ENCODE assay signal across 8 cellular contexts in the genomic region with DNA sequence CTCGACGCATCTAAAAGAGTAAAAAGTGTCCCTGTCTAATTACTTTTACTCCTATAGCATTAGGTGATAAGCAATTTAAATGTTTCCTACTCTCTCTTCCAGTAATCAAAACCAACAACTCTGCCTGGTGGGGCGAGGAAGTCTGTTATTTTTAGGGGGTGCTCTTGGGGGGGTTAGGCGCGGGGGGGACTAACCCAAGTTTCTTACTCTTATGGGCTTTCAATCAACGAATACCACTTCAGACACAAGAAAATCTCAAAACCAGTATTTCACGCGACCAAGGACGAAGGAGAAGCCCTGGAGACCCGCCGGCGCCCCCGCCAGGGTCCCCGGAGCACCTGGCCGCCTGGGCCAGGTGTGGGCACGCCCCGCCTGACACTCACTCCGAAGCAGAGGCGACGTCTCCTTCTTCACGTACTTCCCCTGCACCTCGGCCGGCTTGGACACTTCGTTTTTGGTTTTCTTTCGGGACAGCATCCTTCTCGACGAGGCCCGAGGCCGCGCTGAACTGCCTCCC. TPM values are rescaled to one million over a fixed set of nuclear protein-coding genes. Genes with fewer than 3 reads are reported as not detected.
DNase-seq lines count a peak whose midpoint lies in the region; ATAC-seq and TF ChIP-seq lines count a peak whose summit lies in the region.

No MANE protein-coding gene starts in this region.

- H3K27me3 ChIP-seq in testis, result no peaks in the 10 kb centered on the region

- in situ Hi-C loops in astrocyte of the spinal cord (cut with HindIII; ENCODE audit: low sequenced_read_pairs), result no loop called here

- H3K27me3 Mint-ChIP-seq in activated naive CD4-positive, alpha-beta T cell treated with anti-CD3 and anti-CD28 coated beads for 36 hours (ENCODE audit: low read depth), result no peaks in the 10 kb centered on the region

- no peaks in the 10 kb centered on the region for H3K9me3 ChIP-seq in testis

- peak overlapping the region; percentile 95 to 98 for H3K27ac ChIP-seq in testis

- no peak for TF ChIP-seq POLR2A in testis (IDR thresholded peaks at IDR 0.05)

- H3K4me3 Mint-ChIP-seq in activated naive CD4-positive, alpha-beta T cell treated with anti-CD3 and anti-CD28 coated beads for 36 hours, result no peak overlapping the region

- ATAC-seq in HG02623 (IDR thresholded peaks at IDR 0.05; ENCODE audit: unreplicated experiment) (peak; percentile 40), left lobe of liver (peak; percentile 53)

- 0 to 1% methylated on average over 21 to 30 of the region's 30 CpGs for WGBS in testis, 2 donors

- H3K36me3 ChIP-seq in testis (ENCODE audit: low read depth, missing control alignments), result no peaks in the 10 kb centered on the region

- H3K27ac Mint-ChIP-seq in activated naive CD4-positive, alpha-beta T cell treated with anti-CD3 and anti-CD28 coated beads for 36 hours, result peak overlapping the region; percentile 56

- intact Hi-C loops in activated naive CD4-positive, alpha-beta T cell treated with anti-CD3 and anti-CD28 coated beads for 36 hours (cut with micrococcal nuclease), result loop anchor here (1.0 to 10.0 kb wide), 8 partner anchors 59 to 577 kb away; a partner anchor contains a TSS
- intact Hi-C loops in testis (cut with DNase I; ENCODE audit: low total_unique reads), result no loop called here

- H3K4me1 Mint-ChIP-seq in activated naive CD4-positive, alpha-beta T cell treated with anti-CD3 and anti-CD28 coated beads for 36 hours (ENCODE audit: low read depth), result peaks cover 14% of the 10 kb centered on the region

- H3K4me1 ChIP-seq in testis, result peaks cover 10% of the 10 kb centered on the region

- H3K36me3 Mint-ChIP-seq in activated naive CD4-positive, alpha-beta T cell treated with anti-CD3 and anti-CD28 coated beads for 36 hours (ENCODE audit: low read depth), result peaks cover 8% of the 10 kb centered on the region

- DNase-seq in activated naive CD4-positive, alpha-beta T cell treated with anti-CD3 and anti-CD28 coated beads for 36 hours, result peak; percentile 42
- DNase-seq in activated naive CD4-positive, alpha-beta T cell treated with Interleukin-2 at 50 U/mL for 16 hours, result no peak
- DNase-seq in NCI-H2171 treated with DMSO at 0.1 percent for 48 hours (lab: John Stamatoyannopoulos, UW) (peak; percentile 71), astrocyte of the spinal cord (ENCODE audit: low read depth, low spot score) (no peak), left lobe of liver (ENCODE audit: low spot score) (no peak), testis (peak; percentile 66), GM19238 (ENCODE audit: insufficient read length, low spot score) (no peak)

- peak overlapping the region; percentile 88 for H3K4me3 ChIP-seq in astrocyte of the spinal cord (ENCODE audit: low read depth, low read length)
- peak overlapping the region; percentile 79 to 93 for H3K4me3 ChIP-seq in testis

- TF ChIP-seq CTCF in astrocyte of the spinal cord (IDR thresholded peaks at IDR 0.05; ENCODE audit: low read depth, low read length), result no peak
- TF ChIP-seq CTCF in testis (IDR thresholded peaks at IDR 0.05), result no peak

- CTCF ChIA-PET in activated naive CD4-positive, alpha-beta T cell treated with anti-CD3 and anti-CD28 coated beads for 36 hours (lab: Charles Lee), result no interaction called here

- no peaks in the 10 kb centered on the region for H3K9me3 Mint-ChIP-seq in activated naive CD4-positive, alpha-beta T cell treated with anti-CD3 and anti-CD28 coated beads for 36 hours

RNA-seq across cellular contexts. Expression of a gene that starts 0.6 kb away (rescaled TPM):
- 10 to 100 TPM; 12.7 to 13.5 TPM for total RNA-seq in activated naive CD4-positive, alpha-beta T cell treated with anti-CD3 and anti-CD28 coated beads for 36 hours
- total RNA-seq in left lobe of liver (7.7 TPM), testis (10 to 100 TPM; 40.4 to 40.9 TPM)
- 53.5 TPM for polyA plus RNA-seq in testis (ENCODE audit: insufficient read depth, low read depth, low replicate concordance)

Comparison
In these comparisons a context has a peak if more than half of its experiments do, and no peak if none do; other contexts are left out.
1. DNase-seq: peak in activated naive CD4-positive, alpha-beta T cell treated with anti-CD3 and anti-CD28 coated beads for 36 hours (single experiment), NCI-H2171 treated with DMSO at 0.1 percent for 48 hours (single experiment) and testis (single experiment); none in activated naive CD4-positive, alpha-beta T cell treated with Interleukin-2 at 50 U/mL for 16 hours (single experiment), astrocyte of the spinal cord (single experiment), left lobe of liver (single experiment) and GM19238 (single experiment).